In the genomic region with DNA sequence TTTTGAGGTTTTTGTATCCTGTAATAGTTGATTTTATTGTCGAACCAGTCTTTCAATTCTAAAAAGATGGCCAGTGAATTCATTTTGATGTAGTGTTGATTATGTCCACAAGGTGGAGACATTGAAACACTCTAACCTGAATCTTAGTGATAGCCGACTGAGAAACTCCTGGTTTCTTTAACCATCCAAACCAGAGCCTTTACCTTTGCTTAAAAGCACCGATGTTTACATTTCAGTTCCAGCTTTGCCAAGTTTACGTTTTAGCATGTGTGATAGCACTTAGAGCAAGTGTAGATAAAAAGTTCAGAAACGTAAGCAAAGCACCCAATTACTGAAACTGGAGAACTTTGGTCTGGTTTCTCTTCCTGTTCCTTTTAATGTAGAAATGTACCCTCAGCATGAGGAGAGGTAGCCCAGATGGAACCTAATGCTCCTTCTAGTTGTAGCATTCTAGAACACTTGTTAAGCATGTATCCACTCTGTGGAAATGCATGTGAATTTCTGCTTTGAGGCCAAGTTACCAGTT, we compare ENCODE assay signal across 1 cellular context.
TF ChIP-seq lines count a peak whose summit lies in the region.

No MANE protein-coding gene starts in this region.

TF ChIP-seq in HEK293, 187 proteins besides CTCF, POLR2A, EP300 and RAD21 (continued from another document):
- TF ChIP-seq ZNF501 (tag by site-specific recombination; IDR thresholded peaks at IDR 0.05) (0 out of 2 replicates have a peak, but pooled peaks have one; percentile 24), ZNF521 (tag by site-specific recombination; IDR thresholded peaks at IDR 0.05) (no peak), ZNF654 (tag by site-specific recombination; IDR thresholded peaks at IDR 0.05; ENCODE audit: low read depth) (peak; percentile 71), ZNF600 (tag by site-specific recombination; IDR thresholded peaks at IDR 0.05) (peak; percentile 60; the same call in 1 of the 2 replicates), ZNF2 (tag by site-specific recombination; IDR thresholded peaks at IDR 0.05) (peak; percentile 26; the same call in 1 of the 2 replicates), ZNF558 (tag by site-specific recombination; IDR thresholded peaks at IDR 0.05) (no peak), ZNF48 (tag by site-specific recombination; IDR thresholded peaks at IDR 0.05) (no peak), ZNF585B (tag by site-specific recombination; IDR thresholded peaks at IDR 0.05) (no peak), ZXDB (tag by site-specific recombination; IDR thresholded peaks at IDR 0.05) (no peak), ZBTB8A (tag by site-specific recombination; IDR thresholded peaks at IDR 0.05) (no peak), GFI1B (tag by site-specific recombination; IDR thresholded peaks at IDR 0.05) (no peak)
- TF ChIP-seq, protein P1, sequence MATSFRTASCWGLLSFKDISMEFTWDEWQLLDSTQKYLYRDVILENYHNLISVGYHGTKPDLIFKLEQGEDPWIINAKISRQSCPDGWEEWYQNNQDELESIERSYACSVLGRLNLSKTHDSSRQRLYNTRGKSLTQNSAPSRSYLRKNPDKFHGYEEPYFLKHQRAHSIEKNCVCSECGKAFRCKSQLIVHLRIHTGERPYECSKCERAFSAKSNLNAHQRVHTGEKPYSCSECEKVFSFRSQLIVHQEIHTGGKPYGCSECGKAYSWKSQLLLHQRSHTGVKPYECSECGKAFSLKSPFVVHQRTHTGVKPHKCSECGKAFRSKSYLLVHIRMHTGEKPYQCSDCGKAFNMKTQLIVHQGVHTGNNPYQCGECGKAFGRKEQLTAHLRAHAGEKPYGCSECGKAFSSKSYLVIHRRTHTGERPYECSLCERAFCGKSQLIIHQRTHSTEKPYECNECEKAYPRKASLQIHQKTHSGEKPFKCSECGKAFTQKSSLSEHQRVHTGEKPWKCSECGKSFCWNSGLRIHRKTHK (tag by site-specific recombination; IDR thresholded peaks at IDR 0.05), result no peak
- TF ChIP-seq, protein P2, sequence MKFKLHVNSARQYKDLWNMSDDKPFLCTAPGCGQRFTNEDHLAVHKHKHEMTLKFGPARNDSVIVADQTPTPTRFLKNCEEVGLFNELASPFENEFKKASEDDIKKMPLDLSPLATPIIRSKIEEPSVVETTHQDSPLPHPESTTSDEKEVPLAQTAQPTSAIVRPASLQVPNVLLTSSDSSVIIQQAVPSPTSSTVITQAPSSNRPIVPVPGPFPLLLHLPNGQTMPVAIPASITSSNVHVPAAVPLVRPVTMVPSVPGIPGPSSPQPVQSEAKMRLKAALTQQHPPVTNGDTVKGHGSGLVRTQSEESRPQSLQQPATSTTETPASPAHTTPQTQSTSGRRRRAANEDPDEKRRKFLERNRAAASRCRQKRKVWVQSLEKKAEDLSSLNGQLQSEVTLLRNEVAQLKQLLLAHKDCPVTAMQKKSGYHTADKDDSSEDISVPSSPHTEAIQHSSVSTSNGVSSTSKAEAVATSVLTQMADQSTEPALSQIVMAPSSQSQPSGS (tag by site-specific recombination; IDR thresholded peaks at IDR 0.05; ENCODE audit: low read depth), result no peak
- TF ChIP-seq, protein P3, sequence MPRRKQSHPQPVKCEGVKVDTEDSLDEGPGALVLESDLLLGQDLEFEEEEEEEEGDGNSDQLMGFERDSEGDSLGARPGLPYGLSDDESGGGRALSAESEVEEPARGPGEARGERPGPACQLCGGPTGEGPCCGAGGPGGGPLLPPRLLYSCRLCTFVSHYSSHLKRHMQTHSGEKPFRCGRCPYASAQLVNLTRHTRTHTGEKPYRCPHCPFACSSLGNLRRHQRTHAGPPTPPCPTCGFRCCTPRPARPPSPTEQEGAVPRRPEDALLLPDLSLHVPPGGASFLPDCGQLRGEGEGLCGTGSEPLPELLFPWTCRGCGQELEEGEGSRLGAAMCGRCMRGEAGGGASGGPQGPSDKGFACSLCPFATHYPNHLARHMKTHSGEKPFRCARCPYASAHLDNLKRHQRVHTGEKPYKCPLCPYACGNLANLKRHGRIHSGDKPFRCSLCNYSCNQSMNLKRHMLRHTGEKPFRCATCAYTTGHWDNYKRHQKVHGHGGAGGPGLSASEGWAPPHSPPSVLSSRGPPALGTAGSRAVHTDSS (tag by site-specific recombination; IDR thresholded peaks at IDR 0.05), result no peak
- TF ChIP-seq, protein P4, sequence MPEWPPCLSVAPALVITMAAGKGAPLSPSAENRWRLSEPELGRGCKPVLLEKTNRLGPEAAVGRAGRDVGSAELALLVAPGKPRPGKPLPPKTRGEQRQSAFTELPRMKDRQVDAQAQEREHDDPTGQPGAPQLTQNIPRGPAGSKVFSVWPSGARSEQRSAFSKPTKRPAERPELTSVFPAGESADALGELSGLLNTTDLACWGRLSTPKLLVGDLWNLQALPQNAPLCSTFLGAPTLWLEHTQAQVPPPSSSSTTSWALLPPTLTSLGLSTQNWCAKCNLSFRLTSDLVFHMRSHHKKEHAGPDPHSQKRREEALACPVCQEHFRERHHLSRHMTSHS (tag by site-specific recombination; IDR thresholded peaks at IDR 0.05), result no peak
- TF ChIP-seq, protein P5, sequence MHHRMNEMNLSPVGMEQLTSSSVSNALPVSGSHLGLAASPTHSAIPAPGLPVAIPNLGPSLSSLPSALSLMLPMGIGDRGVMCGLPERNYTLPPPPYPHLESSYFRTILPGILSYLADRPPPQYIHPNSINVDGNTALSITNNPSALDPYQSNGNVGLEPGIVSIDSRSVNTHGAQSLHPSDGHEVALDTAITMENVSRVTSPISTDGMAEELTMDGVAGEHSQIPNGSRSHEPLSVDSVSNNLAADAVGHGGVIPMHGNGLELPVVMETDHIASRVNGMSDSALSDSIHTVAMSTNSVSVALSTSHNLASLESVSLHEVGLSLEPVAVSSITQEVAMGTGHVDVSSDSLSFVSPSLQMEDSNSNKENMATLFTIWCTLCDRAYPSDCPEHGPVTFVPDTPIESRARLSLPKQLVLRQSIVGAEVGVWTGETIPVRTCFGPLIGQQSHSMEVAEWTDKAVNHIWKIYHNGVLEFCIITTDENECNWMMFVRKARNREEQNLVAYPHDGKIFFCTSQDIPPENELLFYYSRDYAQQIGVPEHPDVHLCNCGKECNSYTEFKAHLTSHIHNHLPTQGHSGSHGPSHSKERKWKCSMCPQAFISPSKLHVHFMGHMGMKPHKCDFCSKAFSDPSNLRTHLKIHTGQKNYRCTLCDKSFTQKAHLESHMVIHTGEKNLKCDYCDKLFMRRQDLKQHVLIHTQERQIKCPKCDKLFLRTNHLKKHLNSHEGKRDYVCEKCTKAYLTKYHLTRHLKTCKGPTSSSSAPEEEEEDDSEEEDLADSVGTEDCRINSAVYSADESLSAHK (tag by site-specific recombination; IDR thresholded peaks at IDR 0.05), result no peak
- TF ChIP-seq, protein P6, sequence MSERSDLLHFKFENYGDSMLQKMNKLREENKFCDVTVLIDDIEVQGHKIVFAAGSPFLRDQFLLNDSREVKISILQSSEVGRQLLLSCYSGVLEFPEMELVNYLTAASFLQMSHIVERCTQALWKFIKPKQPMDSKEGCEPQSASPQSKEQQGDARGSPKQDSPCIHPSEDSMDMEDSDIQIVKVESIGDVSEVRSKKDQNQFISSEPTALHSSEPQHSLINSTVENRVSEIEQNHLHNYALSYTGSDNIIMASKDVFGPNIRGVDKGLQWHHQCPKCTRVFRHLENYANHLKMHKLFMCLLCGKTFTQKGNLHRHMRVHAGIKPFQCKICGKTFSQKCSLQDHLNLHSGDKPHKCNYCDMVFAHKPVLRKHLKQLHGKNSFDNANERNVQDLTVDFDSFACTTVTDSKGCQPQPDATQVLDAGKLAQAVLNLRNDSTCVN (tag by site-specific recombination; optimal IDR thresholded peaks at IDR 0.05), result no peak
- TF ChIP-seq, protein P7, sequence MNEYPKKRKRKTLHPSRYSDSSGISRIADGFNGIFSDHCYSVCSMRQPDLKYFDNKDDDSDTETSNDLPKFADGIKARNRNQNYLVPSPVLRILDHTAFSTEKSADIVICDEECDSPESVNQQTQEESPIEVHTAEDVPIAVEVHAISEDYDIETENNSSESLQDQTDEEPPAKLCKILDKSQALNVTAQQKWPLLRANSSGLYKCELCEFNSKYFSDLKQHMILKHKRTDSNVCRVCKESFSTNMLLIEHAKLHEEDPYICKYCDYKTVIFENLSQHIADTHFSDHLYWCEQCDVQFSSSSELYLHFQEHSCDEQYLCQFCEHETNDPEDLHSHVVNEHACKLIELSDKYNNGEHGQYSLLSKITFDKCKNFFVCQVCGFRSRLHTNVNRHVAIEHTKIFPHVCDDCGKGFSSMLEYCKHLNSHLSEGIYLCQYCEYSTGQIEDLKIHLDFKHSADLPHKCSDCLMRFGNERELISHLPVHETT (tag by site-specific recombination; IDR thresholded peaks at IDR 0.05), result peak; percentile 53; the same call in 1 of the 2 replicates
TF ChIP-seq in HEK293: peak in this region for 6.
